In genomic region chr2:215619022-215619958, GRCh38 we compare ENCODE assay signal across 8 cellular contexts.
DNase-seq lines count a peak whose midpoint lies in the region; ATAC-seq and TF ChIP-seq lines count a peak whose summit lies in the region.

No MANE protein-coding gene starts in this region.

- H3K36me3 ChIP-seq in IMR-90 (ENCODE audit: control insufficient read depth, insufficient read depth, low read length) = no peaks in the 10 kb centered on the region

- peaks cover 13% of the 10 kb centered on the region for H3K4me1 ChIP-seq in IMR-90 (ENCODE audit: control insufficient read depth, insufficient read depth, low read length)

- peak overlapping the region; percentile 42 for H2BK5ac ChIP-seq in IMR-90 (ENCODE audit: low read depth, low read length, poor library complexity, severe bottlenecking)

- no peak overlapping the region for H3K4me3 ChIP-seq in IMR-90 (ENCODE audit: insufficient read depth, low read depth, low read length)

- ATAC-seq in IMR-90 (ENCODE audit: low read depth) = peak; percentile 67
- no peak for ATAC-seq in GM21381 (IDR thresholded peaks at IDR 0.05; ENCODE audit: unreplicated experiment)

- no peak overlapping the region; the same call in 1 of the 2 replicates for H3K14ac ChIP-seq in IMR-90 (replicated peaks; ENCODE audit: low read depth, low read length)

- no peak overlapping the region for H3K27ac ChIP-seq in IMR-90 (ENCODE audit: insufficient read depth, low read length)

- no peak overlapping the region for H3K9ac ChIP-seq in IMR-90 (ENCODE audit: low read depth, low read length)

- H3K79me1 ChIP-seq in IMR-90 (ENCODE audit: low read depth in 1 of 2, low read length in 2 of 2) = no peaks in the 10 kb centered on the region

- H4K8ac ChIP-seq in IMR-90 (ENCODE audit: low read depth in 2 of 2, low read length in 2 of 2) = peak overlapping the region in 1 of 2 experiments; percentile 0; a peak in 1 of 4 replicates

- H2AK5ac ChIP-seq in IMR-90 (ENCODE audit: low read depth, low read length) = peak overlapping the region; percentile 16; the same call in 1 of the 2 replicates

- H3K4me2 ChIP-seq in IMR-90 (ENCODE audit: low read depth, low read length) = peak overlapping the region; percentile 33

- intact Hi-C loops in IMR-90 (cut with micrococcal nuclease) = no loop called here

- peak overlapping the region; percentile 8 for H4K5ac ChIP-seq in IMR-90 (ENCODE audit: low read depth, low read length)

- no peak overlapping the region for H2AK9ac ChIP-seq in IMR-90 (replicated peaks; ENCODE audit: low read depth, low read length, poor library complexity)

- in situ Hi-C loops in IMR-90 (cut with MboI; ENCODE audit: low sequenced_read_pairs) = no loop called here

- no peak for TF ChIP-seq POLR2A in IMR-90 (IDR thresholded peaks at IDR 0.05; ENCODE audit: low read depth, low read length)

- no TSS peak for BruUV-seq in IMR-90 (replicated peaks; lab: Mats Ljungman, UMichigan)

- WGBS in IMR-90 (ENCODE audit: extremely low coverage in 2 of 2, insufficient read length in 1 of 2), 2 experiments = 55% methylated on average over 5 of the region's 14 CpGs; no CpG with 5 or more reads in 1 of the 2 experiments

- H2AFZ ChIP-seq in IMR-90 (replicated peaks; ENCODE audit: low read length, poor library complexity) = no peak overlapping the region

- DNase-seq in COLO668 (lab: John Stamatoyannopoulos, UW; ENCODE audit: unreplicated experiment) (peak; percentile 67), IMR-90 (peak; percentile 67), glomerular visceral epithelial cell (ENCODE audit: extremely low spot score) (peak; percentile 87), germinal center (ENCODE audit: low spot score) (no peak), putamen (ENCODE audit: low spot score) (no peak), KG1 (lab: John Stamatoyannopoulos, UW) (no peak)

- CTCF ChIA-PET in IMR-90 (lab: Yijun Ruan, JAX) = interaction anchor here (0.6 kb wide), 2 partner anchors 23 to 93 kb away, joined by 5 to 6 read pairs; no protein-coding TSS in a partner anchor

- H4K91ac ChIP-seq in IMR-90 (ENCODE audit: insufficient read depth, low read depth, low read length) = no peak overlapping the region

- no peaks in the 10 kb centered on the region for H3K27me3 ChIP-seq in IMR-90 (ENCODE audit: control insufficient read depth, insufficient read depth, low read length)

- peak overlapping the region; percentile 44; the same call in 1 of the 2 replicates for H2BK20ac ChIP-seq in IMR-90 (ENCODE audit: low read depth, low read length)

- H3K9me3 ChIP-seq in IMR-90 (ENCODE audit: control insufficient read depth, insufficient read depth, low read length) = no peaks in the 10 kb centered on the region

- TF ChIP-seq RAD21 in IMR-90 (IDR thresholded peaks at IDR 0.05; ENCODE audit: low read length) = no peak

- peak overlapping the region; percentile 14; the same call in 1 of the 2 replicates for H3K18ac ChIP-seq in IMR-90 (ENCODE audit: low read depth, low read length)

- no peaks in the 10 kb centered on the region for H4K20me1 ChIP-seq in IMR-90 (ENCODE audit: insufficient read depth, low read length)

- POLR2A ChIA-PET in IMR-90 (lab: Charles Lee; ENCODE audit: unreplicated experiment) = interaction anchor here (0.6 kb wide), 1 partner anchor 388 kb away, joined by 3 read pairs; no protein-coding TSS in a partner anchor

- 0 out of 3 replicates have a peak overlapping the region, but pooled peaks have one; percentile 13 for H2BK15ac ChIP-seq in IMR-90 (ENCODE audit: low read depth, low read length)

- H3K56ac ChIP-seq in IMR-90 (ENCODE audit: extremely low read depth, insufficient read depth, low read length) = no peak overlapping the region

- peaks cover 2% of the 10 kb centered on the region; the same call in 1 of the 2 replicates for H3K9me1 ChIP-seq in IMR-90 (ENCODE audit: insufficient read depth, low read length)

- dilution Hi-C loops in IMR-90 (cut with HindIII; ENCODE audit: low sequenced_read_pairs, unreplicated experiment) = no loop called here

- peak overlapping the region; percentile 44 for H2BK120ac ChIP-seq in IMR-90 (ENCODE audit: low read depth, low read length)

- no peak for TF ChIP-seq CTCF in IMR-90 (conservative IDR thresholded peaks at IDR 0.05; ENCODE audit: low read depth, low read length)

- no peak overlapping the region; the same call in 1 of the 2 replicates for H3K4ac ChIP-seq in IMR-90 (ENCODE audit: low read depth, low read length)

- H3K23ac ChIP-seq in IMR-90 (ENCODE audit: low read depth, low read length) = no peak overlapping the region

TF ChIP-seq in IMR-90, 13 proteins besides CTCF, POLR2A, EP300 and RAD21:
- TF ChIP-seq CHD1 (IDR thresholded peaks at IDR 0.05; ENCODE audit: low read depth, low read length) (no peak), RCOR1 (IDR thresholded peaks at IDR 0.05; ENCODE audit: insufficient replicate concordance, low read length) (no peak), RFX5 (IDR thresholded peaks at IDR 0.05; ENCODE audit: low read depth, low read length) (no peak), BHLHE40 (IDR thresholded peaks at IDR 0.05; ENCODE audit: low read depth, low read length) (no peak), MAZ (IDR thresholded peaks at IDR 0.05; ENCODE audit: borderline replicate concordance, low read depth, low read length) (no peak), MAFK (IDR thresholded peaks at IDR 0.05; ENCODE audit: low read depth, low read length) (no peak), NFE2L2 (IDR thresholded peaks at IDR 0.05; ENCODE audit: low read depth, low read length) (no peak), USF2 (IDR thresholded peaks at IDR 0.05; ENCODE audit: low read depth, low read length) (no peak), FOS (IDR thresholded peaks at IDR 0.05; ENCODE audit: low read depth, low read length) (no peak; the same call in 1 of the 2 replicates), ELK1 (IDR thresholded peaks at IDR 0.05; ENCODE audit: borderline replicate concordance, low read depth, low read length) (no peak)

TF ChIP-seq in PFSK-1, 5 proteins besides CTCF, POLR2A, EP300 and RAD21:
- TF ChIP-seq TAF1 (IDR thresholded peaks at IDR 0.05; ENCODE audit: borderline replicate concordance, insufficient read depth, low read length) (no peak; the same call in 1 of the 2 replicates), POLR2AphosphoS5 (IDR thresholded peaks at IDR 0.05; ENCODE audit: low read depth, low read length) (peak; percentile 27; the same call in 1 of the 2 replicates), REST (IDR thresholded peaks at IDR 0.05; ENCODE audit: insufficient read depth in 1 of 2, low read depth in 2 of 2, low read length in 2 of 2) (peak in 1 of 2 experiments; percentile 69; a peak in 2 of 4 replicates), SIN3A (IDR thresholded peaks at IDR 0.05; ENCODE audit: borderline replicate concordance, insufficient read depth, low read length) (0 out of 2 replicates have a peak, but pooled peaks have one; percentile 61), FOXP2 (optimal IDR thresholded peaks at IDR 0.05; ENCODE audit: borderline replicate concordance, extremely low read depth, extremely low read length, insufficient read depth) (no peak)

Comparison
In these comparisons a context has a peak if more than half of its experiments do, and no peak if none do; other contexts are left out.
1. DNase-seq: peak in COLO668 (single experiment), IMR-90 (single experiment) and glomerular visceral epithelial cell (single experiment); none in germinal center (single experiment), putamen (single experiment) and KG1 (single experiment).